In the genomic region with DNA sequence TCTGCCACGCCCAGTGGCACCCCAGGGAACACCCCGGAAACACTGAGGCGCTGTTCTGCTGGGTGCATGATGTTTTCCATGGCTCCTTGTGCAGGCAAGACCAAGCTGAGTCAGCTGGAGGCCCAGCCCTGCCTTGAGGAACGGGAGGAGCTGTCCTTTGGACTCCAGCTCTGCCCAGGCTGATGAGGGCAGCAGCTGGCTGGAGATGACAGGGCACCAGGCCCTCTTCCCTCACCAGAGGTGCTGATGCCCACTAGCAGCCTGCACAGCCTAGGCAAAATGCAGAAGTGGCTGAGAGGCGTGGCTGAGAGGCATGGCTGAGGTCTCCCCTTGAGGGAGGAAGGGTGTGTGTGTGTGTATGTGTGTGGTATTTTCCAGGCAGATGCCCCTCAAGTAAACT, we compare ENCODE assay signal across 10 cellular contexts. TPM values are rescaled to one million over a fixed set of nuclear protein-coding genes. Genes with fewer than 3 reads are reported as not detected.
A peak's percentile ranks its signal among the peaks of the same experiment; 100 is the strongest.
DNase-seq lines count a peak whose midpoint lies in the region; ATAC-seq and TF ChIP-seq lines count a peak whose summit lies in the region.
"Had no signal": no experiment of that assay in that cellular context is flagged by ENCODE, and none has a peak within 500 bp of the region (broad histone marks: within the 10 kb centered on the region; RNA-seq: fewer than 3 reads in every experiment).

No MANE protein-coding gene starts in this region.

- TF ChIP-seq POLR2A in thyroid gland (IDR thresholded peaks at IDR 0.05) = no peak

- TF ChIP-seq CTCF in RWPE1 (conservative IDR thresholded peaks at IDR 0.05; ENCODE audit: low read depth) = no peak
- TF ChIP-seq CTCF in hepatocyte (IDR thresholded peaks at IDR 0.05; ENCODE audit: poor library complexity) = no peak
- no peak for TF ChIP-seq CTCF in thyroid gland (IDR thresholded peaks at IDR 0.05)

- WGBS in hepatocyte (ENCODE audit: low lambda C conversion rate, missing lambda C conversion rate) = 71% methylated on average over 5 of the region's 5 CpGs
- 61 to 80% methylated on average over 2 to 4 of the region's 5 CpGs for WGBS in thyroid gland, 2 donors

- CTCF ChIA-PET in RWPE1 (lab: Yijun Ruan, JAX) = interaction anchor here (0.6 to 0.7 kb wide), 3 partner anchors 53 to 585 kb away, joined by 3 read pairs; no protein-coding TSS in a partner anchor

- peaks cover 44% of the 10 kb centered on the region for H3K27me3 Mint-ChIP-seq in T-helper 17 cell

- peaks cover 6% of the 10 kb centered on the region for H3K36me3 Mint-ChIP-seq in T-helper 17 cell (ENCODE audit: low read depth)

- H3K27me3 ChIP-seq in hepatocyte (no peaks in the 10 kb centered on the region), thyroid gland (no peaks in the 10 kb centered on the region)
- H3K27me3 ChIP-seq: ascending aorta had no signal

- H3K4me2 ChIP-seq in hepatocyte = peak overlapping the region; percentile 87

- H3K27ac ChIP-seq in RWPE1 (peak overlapping the region; percentile 98), hepatocyte (peak overlapping the region; percentile 96), thyroid gland (peak overlapping the region in 2 of 3 donors; percentile 3 to 78)
- H3K27ac ChIP-seq: ascending aorta, thoracic aorta had no signal

- H4K20me1 ChIP-seq in hepatocyte (ENCODE audit: insufficient read depth, poor library complexity, severe bottlenecking) = no peaks in the 10 kb centered on the region

- POLR2A ChIA-PET in RWPE1 (lab: Yijun Ruan, JAX; ENCODE audit: low non-redundant PET) = no interaction called here

- H3K79me2 ChIP-seq in hepatocyte = peaks cover 51% of the 10 kb centered on the region

- no peak overlapping the region for H3K4me3 Mint-ChIP-seq in T-helper 17 cell

- H3K9me3 ChIP-seq in hepatocyte (ENCODE audit: low read depth) (no peaks in the 10 kb centered on the region), thyroid gland (no peaks in the 10 kb centered on the region), T-helper 17 cell (ENCODE audit: control insufficient read depth, low read length, poor library complexity, severe bottlenecking) (no peaks in the 10 kb centered on the region)
- H3K9me3 ChIP-seq: ascending aorta, thoracic aorta had no signal

- H3K4me3 ChIP-seq in hepatocyte (no peak overlapping the region), thyroid gland (replicated peaks in 1 of 3) (no peak overlapping the region)
- H3K4me3 ChIP-seq: ascending aorta, thoracic aorta had no signal

- intact Hi-C loops in thyroid gland (cut with DNase I) = no loop called here

- no peaks in the 10 kb centered on the region for H3K9me2 ChIP-seq in hepatocyte (replicated peaks; ENCODE audit: insufficient read depth)

- H3K36me3 ChIP-seq in hepatocyte (replicated peaks; ENCODE audit: insufficient read depth, low read depth) = no peaks in the 10 kb centered on the region
- H3K36me3 ChIP-seq in thyroid gland = no peaks in the 10 kb centered on the region
- H3K36me3 ChIP-seq: ascending aorta, thoracic aorta had no signal

- no peak overlapping the region for H2AFZ ChIP-seq in hepatocyte

- H3K4me1 ChIP-seq in hepatocyte (ENCODE audit: insufficient read depth) = peaks cover 56% of the 10 kb centered on the region
- H3K4me1 ChIP-seq in thyroid gland = peaks cover 40 to 47% of the 10 kb centered on the region in 2 donors

- ATAC-seq in T-helper 17 cell = no peak
- ATAC-seq: activated CD4-positive, CD25-positive, alpha-beta regulatory T cell treated with anti-CD3 and anti-CD28 coated beads, Interleukin-2, amount 50 U/mL, for 24 hours had no signal

- H3K4me1 Mint-ChIP-seq in T-helper 17 cell = peaks cover 6% of the 10 kb centered on the region

- H3K27ac Mint-ChIP-seq in T-helper 17 cell = no peak overlapping the region

- DNase-seq in HS-27A (ENCODE audit: low read depth) (peak; percentile 36), RWPE1 (ENCODE audit: low spot score) (peak; percentile 89), hepatocyte (ENCODE audit: low spot score) (peak; percentile 74), thyroid gland (peak; percentile 51 to 52), T-helper 17 cell (no peak), islet precursor cell (no peak)
- DNase-seq in stimulated activated naive CD4-positive, alpha-beta T cell (lab: John Stamatoyannopoulos, UW) = no peak

RNA-seq across cellular contexts. Expression of gene C6orf132, which starts 2.4 kb away (rescaled TPM):
- total RNA-seq in hepatocyte (11.6 and 12.5 TPM in 2 replicates), thyroid gland (10 to 100 TPM; 14.8 to 34.3 (median 30.6) TPM), T-helper 17 cell (not detected)
- polyA plus RNA-seq in hepatocyte = 9.4 and 10.5 TPM in 2 replicates

RNA-seq across cellular contexts. Expression of gene GUCA1A, which starts 33.1 kb away (rescaled TPM):
- total RNA-seq in hepatocyte (0.43 and 0.92 TPM in 2 replicates), thyroid gland (not detected), T-helper 17 cell (not detected)
- polyA plus RNA-seq in hepatocyte = 0.75 and 3.1 TPM in 2 replicates
- total RNA-seq: thoracic aorta had no signal

RNA-seq across cellular contexts. Expression of gene GUCA1B, which starts 54.7 kb away (rescaled TPM):
- total RNA-seq in hepatocyte (0.72 and 0.93 TPM in 2 replicates), thyroid gland (1 to 10 TPM in 1 of 4 donors, under 1 TPM in 2, not detected in 1; 0.56 to 1.6 (median 0.73) TPM), T-helper 17 cell (1 to 10 TPM; 1.5 to 2.2 TPM)
- 0.41 TPM in 1 of 2 replicates, not detected in the other for polyA plus RNA-seq in hepatocyte

Comparison
In these comparisons a context has a peak if more than half of its experiments do, and no peak if none do; other contexts are left out.
1. DNase-seq: peak in HS-27A (single experiment), RWPE1 (single experiment), hepatocyte (single experiment) and thyroid gland (2 of 2); none in stimulated activated naive CD4-positive, alpha-beta T cell (0 of 6), T-helper 17 cell (0 of 3) and islet precursor cell (single experiment).
2. H3K27ac ChIP-seq: peak in every context shown above with its lines; median percentile 98 in RWPE1; 96 in hepatocyte; 40 in thyroid gland.
3. RNA of gene C6orf132, which starts 2.4 kb away (total RNA-seq): 14.8 to 34.3 TPM in thyroid gland and 11.6 to 12.5 TPM in hepatocyte; not detected in T-helper 17 cell; every median in the first group is over 10 times any median in the second.